8 cellular contexts compared by ENCODE assay signal in the genomic region with DNA sequence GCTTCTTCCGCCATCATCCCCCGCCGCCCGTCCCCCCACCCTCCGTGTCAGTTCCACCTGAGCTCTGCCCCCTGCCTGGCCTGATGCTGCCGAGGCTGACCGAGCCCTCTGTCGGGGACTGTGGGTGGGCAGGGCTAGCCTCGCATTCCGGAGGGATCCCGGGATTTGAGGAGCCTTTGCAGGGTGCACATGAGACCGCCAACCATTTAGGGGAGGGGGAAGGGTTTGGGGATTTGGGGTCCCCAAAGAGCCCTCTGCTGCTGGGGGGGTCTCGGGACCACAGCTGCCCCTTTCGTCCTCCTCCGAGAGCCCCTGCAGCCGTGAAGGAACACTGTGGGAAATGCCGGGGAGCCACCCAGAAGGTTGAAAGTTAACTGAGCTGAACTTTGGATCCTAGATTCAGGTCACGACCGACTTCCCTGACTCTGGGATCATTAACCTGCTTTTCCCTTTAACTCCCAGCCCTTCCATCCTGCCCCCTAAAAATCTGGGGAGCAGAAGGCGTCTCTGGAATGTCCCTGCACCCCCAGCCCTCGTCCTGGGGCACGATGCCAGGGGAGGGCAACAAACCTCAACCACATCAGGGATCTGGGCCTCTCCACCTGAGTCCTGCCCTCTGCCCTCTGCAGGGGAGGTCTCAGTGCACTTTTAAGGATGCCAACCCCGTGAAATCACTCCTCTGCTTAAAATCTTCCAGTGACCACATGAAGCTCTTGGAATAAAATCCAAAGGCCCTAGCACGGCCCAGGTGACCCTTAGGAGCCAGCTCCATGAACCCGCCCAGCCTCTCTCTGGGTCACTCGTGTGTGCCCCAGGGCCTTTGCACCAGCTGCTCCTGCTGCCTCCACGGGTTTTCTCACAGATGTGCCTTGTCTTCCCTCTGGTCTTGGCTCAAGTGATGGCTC.
A peak's percentile ranks its signal among the peaks of the same experiment; 100 is the strongest.
DNase-seq lines count a peak whose midpoint lies in the region; ATAC-seq and TF ChIP-seq lines count a peak whose summit lies in the region.

No MANE protein-coding gene starts in this region.

- no peaks in the 10 kb centered on the region for H3K27me3 ChIP-seq in right lobe of liver

- TF ChIP-seq POLR2A in right lobe of liver (IDR thresholded peaks at IDR 0.05), result no peak

- H3K36me3 ChIP-seq in right lobe of liver, result peaks cover 0 to 6% (median 0%) of the 10 kb centered on the region in 4 donors

- H3K27ac ChIP-seq in right lobe of liver (peak overlapping the region; percentile 40 to 82 (median 66)), substantia nigra (ENCODE audit: low read depth, low read length, poor library complexity, severe bottlenecking) (peak overlapping the region; percentile 89)

- DNase-seq in DMS53 (lab: John Stamatoyannopoulos, UW), result peak; percentile 50
- DNase-seq in DMS53 treated with DMSO at 0.1 percent for 48 hours (lab: John Stamatoyannopoulos, UW; ENCODE audit: unreplicated experiment), result no peak
- DNase-seq in astrocyte of the spinal cord (ENCODE audit: low read depth, low spot score), result no peak
- DNase-seq in right lobe of liver, result peak in 1 of 3 donors; percentile 68
- DNase-seq in substantia nigra (lab: John Stamatoyannopoulos, UW), result no peak
- DNase-seq in cortex of kidney (lab: John Stamatoyannopoulos, UW), result no peak
- no peak for DNase-seq in stimulated activated CD4-positive, alpha-beta T cell treated with anti-CD3 and anti-CD28 coated beads, Interleukin-1b, Interleukin-23, amount 100 ng/mL, for 48 hours

- H3K4me1 ChIP-seq in right lobe of liver, result peaks cover 2 to 63% (median 32%) of the 10 kb centered on the region in 4 donors

- H3K9me3 ChIP-seq in right lobe of liver, result no peaks in the 10 kb centered on the region

- ATAC-seq in right lobe of liver, result peak; percentile 32 to 46 (median 36)
- ATAC-seq in GM18870 (IDR thresholded peaks at IDR 0.05; ENCODE audit: unreplicated experiment), result no peak

- WGBS in right lobe of liver (ENCODE audit: insufficient coverage, low coverage, low lambda C conversion rate, missing lambda C conversion rate), result 12% methylated on average over 13 of the region's 27 CpGs

- peak overlapping the region; percentile 90 for H3K4me3 ChIP-seq in astrocyte of the spinal cord (ENCODE audit: low read depth, low read length)
- H3K4me3 ChIP-seq in right lobe of liver, result peak overlapping the region; percentile 40 to 59 (median 49)

- intact Hi-C loops in right lobe of liver (cut with DNase I), result no loop called here

- in situ Hi-C loops in astrocyte of the spinal cord (cut with HindIII; ENCODE audit: low sequenced_read_pairs), result no loop called here

- peak; percentile 3 for TF ChIP-seq CTCF in astrocyte of the spinal cord (IDR thresholded peaks at IDR 0.05; ENCODE audit: low read depth, low read length)
- TF ChIP-seq CTCF in right lobe of liver (IDR thresholded peaks at IDR 0.05), result no peak
